Comparison of ENCODE assay signal across 1 cellular context in genomic region chr1:10489291-10490055, GRCh38.
A peak's percentile ranks its signal among the peaks of the same experiment; 100 is the strongest.
TF ChIP-seq lines count a peak whose summit lies in the region.

No MANE protein-coding gene starts in this region.

TF ChIP-seq in HepG2, 621 proteins besides CTCF, POLR2A, EP300 and RAD21 (continued from another document):
- TF ChIP-seq BCLAF1 (IDR thresholded peaks at IDR 0.05) = no peak
- TF ChIP-seq NPAS2 (CRISPR knock-in tag; IDR thresholded peaks at IDR 0.05; ENCODE audit: borderline replicate concordance) = no peak
- TF ChIP-seq NBN (conservative IDR thresholded peaks at IDR 0.05) = no peak
- peak; percentile 96 for TF ChIP-seq HHEX (CRISPR knock-in tag; IDR thresholded peaks at IDR 0.05)
- TF ChIP-seq ZNF792 (CRISPR knock-in tag; IDR thresholded peaks at IDR 0.05) = no peak
- no peak for TF ChIP-seq ZNF572 (CRISPR knock-in tag; IDR thresholded peaks at IDR 0.05)
